1 cellular context compared by ENCODE assay signal in genomic region chr19:10259162-10259905, GRCh38.
TF ChIP-seq lines count a peak whose summit lies in the region.

No MANE protein-coding gene starts in this region.

TF ChIP-seq in GM12878, 131 proteins besides CTCF, POLR2A, EP300 and RAD21 (continues in another document):
- TF ChIP-seq MYB (IDR thresholded peaks at IDR 0.05; ENCODE audit: borderline replicate concordance, low read depth, low read length) (no peak), SPI1 (IDR thresholded peaks at IDR 0.05; ENCODE audit: borderline replicate concordance, insufficient read depth, low read depth, low read length) (no peak), PAX5 (IDR thresholded peaks at IDR 0.05; ENCODE audit: borderline replicate concordance, low read depth, low read length) (no peak), YY1 (IDR thresholded peaks at IDR 0.05; ENCODE audit: low read depth, low read length) (peak; percentile 50; the same call in 1 of the 2 replicates), SRF (IDR thresholded peaks at IDR 0.05; ENCODE audit: low read depth in 2 of 2, low read length in 2 of 2) (no peak), SUZ12 (IDR thresholded peaks at IDR 0.05; ENCODE audit: unreplicated experiment) (no peak), CBX3 (IDR thresholded peaks at IDR 0.05; ENCODE audit: borderline replicate concordance, low read depth) (no peak), SREBF2 (IDR thresholded peaks at IDR 0.05; ENCODE audit: low read length) (no peak), NR2F1 (conservative IDR thresholded peaks at IDR 0.05) (no peak), KAT2A (conservative IDR thresholded peaks at IDR 0.05; ENCODE audit: control insufficient read depth, low read depth, low read length) (no peak), HDAC2 (IDR thresholded peaks at IDR 0.05) (no peak), ESRRA (IDR thresholded peaks at IDR 0.05; ENCODE audit: low read length) (0 out of 2 replicates have a peak, but pooled peaks have one; percentile 84), CHD2 (IDR thresholded peaks at IDR 0.05; ENCODE audit: borderline replicate concordance, low read depth, low read length) (no peak), E4F1 (IDR thresholded peaks at IDR 0.05; ENCODE audit: borderline replicate concordance, partially characterized antibody) (no peak), SIN3A (IDR thresholded peaks at IDR 0.05; ENCODE audit: low read depth, low read length) (no peak), USF1 (IDR thresholded peaks at IDR 0.05; ENCODE audit: borderline replicate concordance, extremely low read length, insufficient read depth, low read depth, low read length) (no peak), RB1 (IDR thresholded peaks at IDR 0.05; ENCODE audit: borderline replicate concordance) (no peak), GATAD2B (conservative IDR thresholded peaks at IDR 0.05; ENCODE audit: low read depth) (no peak), SKIL (IDR thresholded peaks at IDR 0.05; ENCODE audit: low read depth, poor library complexity, severe bottlenecking) (no peak), SMC3 (IDR thresholded peaks at IDR 0.05; ENCODE audit: borderline replicate concordance, low read length) (peak; percentile 75), MTA2 (IDR thresholded peaks at IDR 0.05; ENCODE audit: low read depth) (no peak), DPF2 (IDR thresholded peaks at IDR 0.05) (no peak), POLR2AphosphoS2 (IDR thresholded peaks at IDR 0.05; ENCODE audit: low read depth, low read length) (no peak), ATF7 (IDR thresholded peaks at IDR 0.05; ENCODE audit: low read depth) (no peak), KDM1A (IDR thresholded peaks at IDR 0.05; ENCODE audit: borderline replicate concordance) (no peak), JUNB (IDR thresholded peaks at IDR 0.05) (no peak), FOXK2 (IDR thresholded peaks at IDR 0.05) (no peak), CEBPB (IDR thresholded peaks at IDR 0.05; ENCODE audit: borderline replicate concordance in 1 of 2, low read depth in 2 of 2, low read length in 2 of 2) (no peak), NKRF (conservative IDR thresholded peaks at IDR 0.05) (no peak), RBBP5 (conservative IDR thresholded peaks at IDR 0.05) (no peak), ZNF384 (IDR thresholded peaks at IDR 0.05; ENCODE audit: borderline replicate concordance, low read depth, low read length) (no peak; the same call in 1 of the 2 replicates), NRF1 (conservative IDR thresholded peaks at IDR 0.05; ENCODE audit: low read depth, low read length) (no peak), NBN (IDR thresholded peaks at IDR 0.05) (no peak), MTA3 (IDR thresholded peaks at IDR 0.05; ENCODE audit: borderline replicate concordance, low read length) (no peak), TCF7 (IDR thresholded peaks at IDR 0.05; ENCODE audit: borderline replicate concordance) (no peak), PKNOX1 (IDR thresholded peaks at IDR 0.05) (peak; percentile 77), RAD51 (IDR thresholded peaks at IDR 0.05) (no peak), TARDBP (IDR thresholded peaks at IDR 0.05; ENCODE audit: borderline replicate concordance) (no peak), HCFC1 (IDR thresholded peaks at IDR 0.05; ENCODE audit: low read length) (no peak), RFX5 (IDR thresholded peaks at IDR 0.05; ENCODE audit: low read depth, low read length) (no peak), CBX5 (IDR thresholded peaks at IDR 0.05; ENCODE audit: low read depth) (no peak), IKZF1 (conservative IDR thresholded peaks at IDR 0.05) (0 out of 2 replicates have a peak, but pooled peaks have one; percentile 13), E2F4 (IDR thresholded peaks at IDR 0.05; ENCODE audit: low read depth, low read length) (no peak), ASH2L (IDR thresholded peaks at IDR 0.05; ENCODE audit: borderline replicate concordance, low read depth) (no peak), POU2F2 (IDR thresholded peaks at IDR 0.05; ENCODE audit: borderline replicate concordance, low read depth, low read length) (0 out of 3 replicates have a peak, but pooled peaks have one; percentile 19), EED (IDR thresholded peaks at IDR 0.05; ENCODE audit: low read depth) (no peak), RUNX3 (IDR thresholded peaks at IDR 0.05; ENCODE audit: low read length) (peak; percentile 79), PBX3 (IDR thresholded peaks at IDR 0.05; ENCODE audit: insufficient replicate concordance, low read depth, low read length) (peak; percentile 5), ZBTB11 (CRISPR knock-in tag; IDR thresholded peaks at IDR 0.05) (no peak), ZZZ3 (IDR thresholded peaks at IDR 0.05; ENCODE audit: control insufficient read depth, insufficient read length, low read depth) (no peak), MEF2B (IDR thresholded peaks at IDR 0.05; ENCODE audit: partially characterized antibody, poor library complexity, severe bottlenecking) (no peak), HDGF (IDR thresholded peaks at IDR 0.05) (peak; percentile 89), HDAC6 (IDR thresholded peaks at IDR 0.05; ENCODE audit: unreplicated experiment) (no peak), POLR2AphosphoS5 (IDR thresholded peaks at IDR 0.05; ENCODE audit: low read length) (peak; percentile 32; the same call in 1 of the 2 replicates), KLF5 (IDR thresholded peaks at IDR 0.05; ENCODE audit: partially characterized antibody) (no peak), TCF3 (IDR thresholded peaks at IDR 0.05; ENCODE audit: borderline replicate concordance, insufficient read depth, low read depth, low read length) (no peak), ZNF274 (IDR thresholded peaks at IDR 0.05; ENCODE audit: insufficient read depth, insufficient read length) (no peak), ZSCAN29 (IDR thresholded peaks at IDR 0.05) (no peak), WRNIP1 (IDR thresholded peaks at IDR 0.05; ENCODE audit: borderline replicate concordance, low read depth, low read length) (no peak), CHD1 (IDR thresholded peaks at IDR 0.05; ENCODE audit: low read depth, low read length) (no peak), CBFB (IDR thresholded peaks at IDR 0.05; ENCODE audit: low read depth) (0 out of 2 replicates have a peak, but pooled peaks have one; percentile 40), SMARCA5 (IDR thresholded peaks at IDR 0.05) (0 out of 2 replicates have a peak, but pooled peaks have one; percentile 14), EZH2 (IDR thresholded peaks at IDR 0.05; ENCODE audit: borderline replicate concordance, control insufficient read depth, low read depth, low read length) (no peak)
